26 cellular contexts compared by ENCODE assay signal in the genomic region with DNA sequence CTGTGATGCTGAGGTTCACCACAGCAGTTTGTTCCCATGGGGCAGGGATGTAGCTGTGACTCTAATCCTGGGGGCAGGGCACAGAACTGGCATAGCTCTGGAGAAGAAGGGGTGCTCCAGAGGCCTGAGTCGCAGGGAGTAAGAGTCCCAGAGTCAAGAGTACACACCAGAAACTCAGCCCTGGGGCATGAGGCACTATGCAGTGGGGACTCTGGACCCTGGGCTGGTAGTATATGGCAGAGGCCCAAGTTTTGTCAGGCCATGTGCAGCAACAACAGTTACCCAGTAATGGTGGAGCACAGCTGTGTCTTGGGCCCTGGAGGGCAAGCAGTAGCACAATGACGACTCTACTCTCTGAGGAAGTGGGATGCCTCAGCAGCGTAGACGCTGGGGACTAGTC.
"Had no signal": no experiment of that assay in that cellular context is flagged by ENCODE, and none has a peak within 500 bp of the region (broad histone marks: within the 10 kb centered on the region; RNA-seq: fewer than 3 reads in every experiment).

No MANE protein-coding gene starts in this region.

- H3K27ac Mint-ChIP-seq: immature natural killer cell; naive thymus-derived CD8-positive, alpha-beta T cell; nephron; stimulated activated memory B cell treated with anti-CD40 and anti-IgM and Interleukin-4, amounts not matched to agents 10 μg/mL and 1 μg/mL and 100 μg/mL, for 72 hours; stimulated activated naive CD8-positive, alpha-beta T cell treated with anti-CD3 and anti-CD28 coated beads, Interleukin-15, amount 100 ng/mL, for 72 hours; type B pancreatic cell had no signal

- H3K27me3 ChIP-seq: right atrium auricular region, tibial nerve had no signal

- H3K4me3 Mint-ChIP-seq: immature natural killer cell; naive thymus-derived CD8-positive, alpha-beta T cell; nephron; neural crest cell; stimulated activated memory B cell treated with anti-CD40 and anti-IgM and Interleukin-4, amounts not matched to agents 10 μg/mL and 1 μg/mL and 100 μg/mL, for 72 hours; stimulated activated naive CD8-positive, alpha-beta T cell treated with anti-CD3 and anti-CD28 coated beads, Interleukin-15, amount 100 ng/mL, for 72 hours; type B pancreatic cell had no signal

- DNase-seq: hypothalamus; immature natural killer cell; kidney; left ventricle myocardium superior; lower lobe of right lung; mammary epithelial cell; mesenchymal stem cell; naive thymus-derived CD8-positive, alpha-beta T cell; nucleus accumbens; stimulated activated CD4-positive, alpha-beta T cell treated with anti-CD3 and anti-CD28 coated beads, Interleukin-1b, Interleukin-23, amount 100 ng/mL, for 48 hours; stimulated activated CD4-positive, alpha-beta T cell treated with anti-CD3 and anti-CD28 coated beads, Interleukin-2, amount 100 ng/mL, for 48 hours; stimulated activated CD4-positive, alpha-beta T cell treated with anti-CD3 and anti-CD28 coated beads, Interleukin-4, amount 100 ng/mL, for 4 hours; stimulated activated CD8-positive, alpha-beta memory T cell treated with anti-CD3 and anti-CD28 coated beads, Interleukin-4, amount 100 ng/mL, for 48 hours; stimulated activated naive CD4-positive, alpha-beta T cell treated with Interleukin-2 at 50 U/mL for 16 hours; stimulated activated naive CD8-positive, alpha-beta T cell treated with anti-CD3 and anti-CD28 coated beads, Interleukin-15, amount 100 ng/mL, for 72 hours; substantia nigra; uterus had no signal

- H3K36me3 ChIP-seq: lower lobe of right lung, uterus had no signal

- ATAC-seq: left ventricle myocardium superior; lower lobe of right lung; naive thymus-derived CD8-positive, alpha-beta T cell; sciatic nerve; stimulated activated memory B cell treated with anti-CD40 and anti-IgM and Interleukin-4, amounts not matched to agents 10 μg/mL and 1 μg/mL and 100 μg/mL, for 72 hours; stimulated activated naive CD8-positive, alpha-beta T cell treated with anti-CD3 and anti-CD28 coated beads, Interleukin-15, amount 100 ng/mL, for 72 hours had no signal

- H3K27ac ChIP-seq: lower lobe of right lung, parathyroid adenoma, right atrium auricular region, skin epidermis, tibial nerve, uterus had no signal

- H3K4me1 Mint-ChIP-seq: immature natural killer cell; naive thymus-derived CD8-positive, alpha-beta T cell; nephron; neural crest cell; stimulated activated memory B cell treated with anti-CD40 and anti-IgM and Interleukin-4, amounts not matched to agents 10 μg/mL and 1 μg/mL and 100 μg/mL, for 72 hours; stimulated activated naive CD8-positive, alpha-beta T cell treated with anti-CD3 and anti-CD28 coated beads, Interleukin-15, amount 100 ng/mL, for 72 hours had no signal

- H3K4me1 ChIP-seq: lower lobe of right lung, parathyroid adenoma, right atrium auricular region, tibial nerve, uterus had no signal

- H3K4me3 ChIP-seq: lower lobe of right lung, right atrium auricular region, skin epidermis, tibial nerve, uterus had no signal

- H2AFZ ChIP-seq: parathyroid adenoma had no signal

- H3K9ac ChIP-seq: parathyroid adenoma had no signal

- H3K79me2 ChIP-seq: parathyroid adenoma had no signal

- H3K27me3 Mint-ChIP-seq: naive thymus-derived CD8-positive, alpha-beta T cell; stimulated activated memory B cell treated with anti-CD40 and anti-IgM and Interleukin-4, amounts not matched to agents 10 μg/mL and 1 μg/mL and 100 μg/mL, for 72 hours; stimulated activated naive CD8-positive, alpha-beta T cell treated with anti-CD3 and anti-CD28 coated beads, Interleukin-15, amount 100 ng/mL, for 72 hours; type B pancreatic cell had no signal
